ENCODE assay signal across 1 cellular context in the genomic region with DNA sequence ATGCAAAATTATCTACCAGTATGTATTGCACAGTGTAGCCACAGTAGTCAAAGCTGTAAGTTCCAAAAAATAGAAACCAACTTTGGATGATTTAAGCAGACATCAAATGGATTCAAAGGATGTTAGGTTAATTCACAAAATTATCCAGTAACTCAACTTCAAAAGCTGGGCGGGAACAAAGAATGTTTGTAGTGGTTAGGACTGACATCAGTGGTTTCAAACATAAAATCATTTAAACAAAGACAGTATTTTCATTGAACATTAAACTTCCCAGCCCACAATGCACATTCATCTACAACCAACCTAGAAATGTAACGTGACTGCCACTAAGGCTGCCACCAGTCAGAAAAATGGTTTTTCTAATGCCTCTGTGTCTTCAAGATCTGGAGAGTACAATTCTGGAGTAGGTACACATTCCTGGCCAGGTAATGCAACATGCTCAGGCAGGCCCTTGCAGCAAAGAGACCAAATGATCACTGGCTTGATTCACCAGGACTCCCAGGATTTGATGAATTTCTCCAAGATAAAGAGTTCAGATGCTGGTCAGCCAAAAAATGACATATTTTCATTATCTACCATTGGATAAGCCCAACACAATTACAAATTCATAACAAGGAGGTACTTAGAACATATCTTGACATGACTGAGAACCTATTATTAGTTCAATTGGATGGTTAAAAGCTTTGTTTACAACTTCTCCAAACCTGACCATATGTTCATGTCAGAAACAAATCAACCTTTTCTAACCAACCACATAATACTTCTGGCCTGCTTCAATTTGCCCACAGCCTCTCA.
TF ChIP-seq lines count a peak whose summit lies in the region.

No MANE protein-coding gene starts in this region.

TF ChIP-seq in SK-N-SH treated with all-trans-retinoic acid at 6 μM for 48 hours, 23 proteins besides CTCF, POLR2A, EP300 and RAD21 (continued from another document):
- TF ChIP-seq, protein P1, sequence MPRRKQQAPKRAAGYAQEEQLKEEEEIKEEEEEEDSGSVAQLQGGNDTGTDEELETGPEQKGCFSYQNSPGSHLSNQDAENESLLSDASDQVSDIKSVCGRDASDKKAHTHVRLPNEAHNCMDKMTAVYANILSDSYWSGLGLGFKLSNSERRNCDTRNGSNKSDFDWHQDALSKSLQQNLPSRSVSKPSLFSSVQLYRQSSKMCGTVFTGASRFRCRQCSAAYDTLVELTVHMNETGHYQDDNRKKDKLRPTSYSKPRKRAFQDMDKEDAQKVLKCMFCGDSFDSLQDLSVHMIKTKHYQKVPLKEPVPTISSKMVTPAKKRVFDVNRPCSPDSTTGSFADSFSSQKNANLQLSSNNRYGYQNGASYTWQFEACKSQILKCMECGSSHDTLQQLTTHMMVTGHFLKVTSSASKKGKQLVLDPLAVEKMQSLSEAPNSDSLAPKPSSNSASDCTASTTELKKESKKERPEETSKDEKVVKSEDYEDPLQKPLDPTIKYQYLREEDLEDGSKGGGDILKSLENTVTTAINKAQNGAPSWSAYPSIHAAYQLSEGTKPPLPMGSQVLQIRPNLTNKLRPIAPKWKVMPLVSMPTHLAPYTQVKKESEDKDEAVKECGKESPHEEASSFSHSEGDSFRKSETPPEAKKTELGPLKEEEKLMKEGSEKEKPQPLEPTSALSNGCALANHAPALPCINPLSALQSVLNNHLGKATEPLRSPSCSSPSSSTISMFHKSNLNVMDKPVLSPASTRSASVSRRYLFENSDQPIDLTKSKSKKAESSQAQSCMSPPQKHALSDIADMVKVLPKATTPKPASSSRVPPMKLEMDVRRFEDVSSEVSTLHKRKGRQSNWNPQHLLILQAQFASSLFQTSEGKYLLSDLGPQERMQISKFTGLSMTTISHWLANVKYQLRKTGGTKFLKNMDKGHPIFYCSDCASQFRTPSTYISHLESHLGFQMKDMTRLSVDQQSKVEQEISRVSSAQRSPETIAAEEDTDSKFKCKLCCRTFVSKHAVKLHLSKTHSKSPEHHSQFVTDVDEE (CRISPR knock-in tag; IDR thresholded peaks at IDR 0.05): no peak
